Comparison of ENCODE assay signal across 26 cellular contexts in genomic region chr5:156927545-156927944, GRCh38. TPM values are rescaled to one million over a fixed set of nuclear protein-coding genes. Genes with fewer than 3 reads are reported as not detected.
DNase-seq lines count a peak whose midpoint lies in the region; ATAC-seq lines count a peak whose summit lies in the region.
"Had no signal": no experiment of that assay in that cellular context is flagged by ENCODE, and none has a peak within 500 bp of the region (broad histone marks: within the 10 kb centered on the region; RNA-seq: fewer than 3 reads in every experiment).

No MANE protein-coding gene starts in this region.

- ATAC-seq in stimulated activated naive CD8-positive, alpha-beta T cell treated with anti-CD3 and anti-CD28 coated beads, Interleukin-15, Interleukin-2, amounts not matched to agents 100 U/mL and 50 U/mL, for 24 hours, result no peak
- ATAC-seq in activated CD8-positive, alpha-beta T cell treated with anti-CD3 and anti-CD28 coated beads, Interleukin-2, amount 10 ng/mL, durations not matched to agents 7 days and 5 days, result no peak
- no peak for ATAC-seq in stimulated activated naive CD8-positive, alpha-beta T cell treated with anti-CD3 and anti-CD28 coated beads, Interleukin-15, amount 100 ng/mL, for 72 hours
- ATAC-seq: foreskin keratinocyte, HepG2 had no signal

- peaks cover 13% of the 10 kb centered on the region for H3K9me3 Mint-ChIP-seq in T-helper 1 cell treated with Interleukin-12 subunit alpha and Interleukin-12 subunit beta and Interleukin-4 antibody, amounts not matched to agents 30 μg/mL and 1 μg/mL, for 36 hours
- H3K9me3 Mint-ChIP-seq in stimulated activated naive CD8-positive, alpha-beta T cell treated with anti-CD3 and anti-CD28 coated beads, Interleukin-15, Interleukin-2, amounts not matched to agents 100 ng/mL and 50 ng/mL, for 24 hours, result peaks cover 10% of the 10 kb centered on the region
- peaks cover 6% of the 10 kb centered on the region for H3K9me3 Mint-ChIP-seq in activated CD8-positive, alpha-beta T cell treated with anti-CD3 and anti-CD28 coated beads, Interleukin-2, amount 10 ng/mL, durations not matched to agents 7 days and 5 days (ENCODE audit: insufficient read depth)
- peaks cover 20% of the 10 kb centered on the region in 2 donors for H3K9me3 Mint-ChIP-seq in stimulated activated naive CD8-positive, alpha-beta T cell treated with anti-CD3 and anti-CD28 coated beads, Interleukin-15, amount 100 ng/mL, for 72 hours

- H3K27ac Mint-ChIP-seq in T-helper 1 cell treated with Interleukin-12 subunit alpha and Interleukin-12 subunit beta and Interleukin-4 antibody, amounts not matched to agents 30 μg/mL and 1 μg/mL, for 36 hours, result peak overlapping the region; percentile 96
- peak overlapping the region; percentile 84 for H3K27ac Mint-ChIP-seq in stimulated activated naive CD8-positive, alpha-beta T cell treated with anti-CD3 and anti-CD28 coated beads, Interleukin-15, Interleukin-2, amounts not matched to agents 100 ng/mL and 50 ng/mL, for 24 hours
- H3K27ac Mint-ChIP-seq in activated CD8-positive, alpha-beta T cell treated with anti-CD3 and anti-CD28 coated beads, Interleukin-2, amount 10 ng/mL, durations not matched to agents 7 days and 5 days, result peak overlapping the region; percentile 89
- peak overlapping the region; percentile 50 to 89 for H3K27ac Mint-ChIP-seq in stimulated activated naive CD8-positive, alpha-beta T cell treated with anti-CD3 and anti-CD28 coated beads, Interleukin-15, amount 100 ng/mL, for 72 hours

- peaks cover 40% of the 10 kb centered on the region for H3K36me3 Mint-ChIP-seq in T-helper 1 cell treated with Interleukin-12 subunit alpha and Interleukin-12 subunit beta and Interleukin-4 antibody, amounts not matched to agents 30 μg/mL and 1 μg/mL, for 36 hours (ENCODE audit: low read depth)
- peaks cover 8% of the 10 kb centered on the region for H3K36me3 Mint-ChIP-seq in stimulated activated naive CD8-positive, alpha-beta T cell treated with anti-CD3 and anti-CD28 coated beads, Interleukin-15, Interleukin-2, amounts not matched to agents 100 ng/mL and 50 ng/mL, for 24 hours (ENCODE audit: low read depth)
- H3K36me3 Mint-ChIP-seq in activated CD8-positive, alpha-beta T cell treated with anti-CD3 and anti-CD28 coated beads, Interleukin-2, amount 10 ng/mL, durations not matched to agents 7 days and 5 days (ENCODE audit: low read depth), result peaks cover 50% of the 10 kb centered on the region

- H3K27me3 Mint-ChIP-seq in T-helper 1 cell treated with Interleukin-12 subunit alpha and Interleukin-12 subunit beta and Interleukin-4 antibody, amounts not matched to agents 30 μg/mL and 1 μg/mL, for 36 hours (ENCODE audit: low read depth), result no peaks in the 10 kb centered on the region
- no peaks in the 10 kb centered on the region for H3K27me3 Mint-ChIP-seq in stimulated activated naive CD8-positive, alpha-beta T cell treated with anti-CD3 and anti-CD28 coated beads, Interleukin-15, Interleukin-2, amounts not matched to agents 100 ng/mL and 50 ng/mL, for 24 hours
- no peaks in the 10 kb centered on the region for H3K27me3 Mint-ChIP-seq in activated CD8-positive, alpha-beta T cell treated with anti-CD3 and anti-CD28 coated beads, Interleukin-2, amount 10 ng/mL, durations not matched to agents 7 days and 5 days (ENCODE audit: low read depth)
- no peaks in the 10 kb centered on the region for H3K27me3 Mint-ChIP-seq in stimulated activated naive CD8-positive, alpha-beta T cell treated with anti-CD3 and anti-CD28 coated beads, Interleukin-15, amount 100 ng/mL, for 72 hours

- DNase-seq in T-helper 1 cell, result no peak
- no peak for DNase-seq in stimulated activated naive CD8-positive, alpha-beta T cell treated with anti-CD3 and anti-CD28 coated beads, Interleukin-15, Interleukin-2, amounts not matched to agents 100 U/mL and 50 U/mL, for 24 hours
- DNase-seq in activated CD8-positive, alpha-beta T cell treated with anti-CD3 and anti-CD28 coated beads, Interleukin-2, amount 10 ng/mL, durations not matched to agents 7 days and 5 days, result no peak
- no peak for DNase-seq in stimulated activated naive CD8-positive, alpha-beta T cell treated with anti-CD3 and anti-CD28 coated beads, Interleukin-15, amount 100 ng/mL, for 72 hours
- DNase-seq in DMS53 (lab: John Stamatoyannopoulos, UW), result no peak
- DNase-seq in NCI-H510A (lab: John Stamatoyannopoulos, UW), result no peak
- DNase-seq: activated CD8-positive, alpha-beta memory T cell treated with anti-CD3 and anti-CD28 coated beads for 24 hours; amygdala; effector memory CD4-positive, alpha-beta T cell; erythroblast; foreskin keratinocyte; GF-D8; immature natural killer cell; left ventricle myocardium inferior; naive B cell; NCI-H1048; NCI-H187; small intestine; stimulated activated CD4-positive, alpha-beta T cell treated with anti-CD3 and anti-CD28 coated beads, Interleukin-1b, Interleukin-23, amount 100 ng/mL, for 48 hours; WERI-Rb-1 had no signal

- CTCF ChIA-PET in activated CD8-positive, alpha-beta T cell treated with anti-CD3 and anti-CD28 coated beads, Interleukin-2, amount 10 ng/mL, durations not matched to agents 7 days and 5 days (lab: Charles Lee), result interaction anchor here (1.5 to 2.8 kb wide), 4 partner anchors 8 to 91 kb away, joined by 3 to 16 read pairs (median 6); no protein-coding TSS in a partner anchor

- H3K4me3 Mint-ChIP-seq in T-helper 1 cell treated with Interleukin-12 subunit alpha and Interleukin-12 subunit beta and Interleukin-4 antibody, amounts not matched to agents 30 μg/mL and 1 μg/mL, for 36 hours, result peak overlapping the region; percentile 69
- no peak overlapping the region for H3K4me3 Mint-ChIP-seq in stimulated activated naive CD8-positive, alpha-beta T cell treated with anti-CD3 and anti-CD28 coated beads, Interleukin-15, Interleukin-2, amounts not matched to agents 100 ng/mL and 50 ng/mL, for 24 hours
- H3K4me3 Mint-ChIP-seq in activated CD8-positive, alpha-beta T cell treated with anti-CD3 and anti-CD28 coated beads, Interleukin-2, amount 10 ng/mL, durations not matched to agents 7 days and 5 days, result no peak overlapping the region
- peak overlapping the region; percentile 32 to 52 for H3K4me3 Mint-ChIP-seq in stimulated activated naive CD8-positive, alpha-beta T cell treated with anti-CD3 and anti-CD28 coated beads, Interleukin-15, amount 100 ng/mL, for 72 hours
- H3K4me3 Mint-ChIP-seq: immature natural killer cell had no signal

- H3K4me1 Mint-ChIP-seq in T-helper 1 cell treated with Interleukin-12 subunit alpha and Interleukin-12 subunit beta and Interleukin-4 antibody, amounts not matched to agents 30 μg/mL and 1 μg/mL, for 36 hours (ENCODE audit: low read depth), result peaks cover 72% of the 10 kb centered on the region
- peaks cover 74% of the 10 kb centered on the region for H3K4me1 Mint-ChIP-seq in stimulated activated naive CD8-positive, alpha-beta T cell treated with anti-CD3 and anti-CD28 coated beads, Interleukin-15, Interleukin-2, amounts not matched to agents 100 ng/mL and 50 ng/mL, for 24 hours (ENCODE audit: low read depth)
- H3K4me1 Mint-ChIP-seq in activated CD8-positive, alpha-beta T cell treated with anti-CD3 and anti-CD28 coated beads, Interleukin-2, amount 10 ng/mL, durations not matched to agents 7 days and 5 days (ENCODE audit: low read depth), result peaks cover 74% of the 10 kb centered on the region
- peaks cover 77% of the 10 kb centered on the region for H3K4me1 Mint-ChIP-seq in stimulated activated naive CD8-positive, alpha-beta T cell treated with anti-CD3 and anti-CD28 coated beads, Interleukin-15, amount 100 ng/mL, for 72 hours

- POLR2A ChIA-PET in activated CD8-positive, alpha-beta T cell treated with anti-CD3 and anti-CD28 coated beads, Interleukin-2, amount 10 ng/mL, durations not matched to agents 7 days and 5 days (lab: Charles Lee), result interaction anchor here (1.6 to 3.9 kb wide), 2 partner anchors 14 to 215 kb away, joined by 3 to 19 read pairs; partner anchors contain the start of gene MED7

RNA-seq across cellular contexts. Expression of gene TIMD4, which starts 35.5 kb away (rescaled TPM):
- total RNA-seq in activated CD8-positive, alpha-beta T cell treated with anti-CD3 and anti-CD28 coated beads, Interleukin-2, amount 10 ng/mL, durations not matched to agents 7 days and 5 days, result 1 to 10 TPM; 2.7 to 4.0 TPM
- total RNA-seq: bronchial epithelial cell, foreskin keratinocyte, HepG2, left ventricle myocardium inferior, LHCN-M2, osteoblast had no signal

Comparison
In these comparisons a context has a peak if more than half of its experiments do, and no peak if none do; other contexts are left out.
1. H3K4me3 Mint-ChIP-seq: peak in T-helper 1 cell treated with Interleukin-12 subunit alpha and Interleukin-12 subunit beta and Interleukin-4 antibody, amounts not matched to agents 30 μg/mL and 1 μg/mL, for 36 hours (single experiment) and stimulated activated naive CD8-positive, alpha-beta T cell treated with anti-CD3 and anti-CD28 coated beads, Interleukin-15, amount 100 ng/mL, for 72 hours (2 of 2); none in stimulated activated naive CD8-positive, alpha-beta T cell treated with anti-CD3 and anti-CD28 coated beads, Interleukin-15, Interleukin-2, amounts not matched to agents 100 ng/mL and 50 ng/mL, for 24 hours (single experiment) and activated CD8-positive, alpha-beta T cell treated with anti-CD3 and anti-CD28 coated beads, Interleukin-2, amount 10 ng/mL, durations not matched to agents 7 days and 5 days (single experiment).
2. Peak in every context shown above with its lines, with median percentiles within 50 percentile points of each other: H3K27ac Mint-ChIP-seq.